8 cellular contexts compared by ENCODE assay signal in the genomic region with DNA sequence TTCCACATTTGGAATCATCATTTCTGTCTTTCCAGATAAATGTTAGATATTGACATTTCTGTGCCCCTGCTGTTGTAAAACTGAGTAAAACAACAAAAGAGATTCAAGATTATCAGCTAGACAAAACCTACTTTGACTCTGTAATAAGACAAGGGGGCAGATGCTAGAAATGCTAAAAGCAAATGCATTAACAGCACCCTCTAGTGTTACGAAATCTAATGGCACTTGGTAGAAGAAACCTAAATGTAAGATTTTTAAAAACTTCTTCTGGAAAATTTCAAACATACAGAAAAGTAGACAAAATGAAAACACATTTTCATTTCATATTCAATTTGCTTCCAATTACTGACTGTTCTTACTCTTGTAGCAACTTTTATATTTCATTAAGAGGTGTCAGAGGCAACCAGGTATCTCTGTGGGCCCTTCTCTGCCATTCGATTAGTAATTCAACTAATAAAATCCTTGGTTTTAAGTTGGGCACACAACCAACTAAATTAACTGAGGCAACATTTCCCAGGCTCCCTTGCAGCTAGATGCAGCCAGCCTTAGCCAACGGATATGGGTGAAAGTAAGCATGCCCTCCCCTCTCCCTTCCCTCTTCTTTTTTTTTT. TPM values are rescaled to one million over a fixed set of nuclear protein-coding genes. Genes with fewer than 3 reads are reported as not detected.
A peak's percentile ranks its signal among the peaks of the same experiment; 100 is the strongest.
DNase-seq lines count a peak whose midpoint lies in the region; ATAC-seq and TF ChIP-seq lines count a peak whose summit lies in the region.

No MANE protein-coding gene starts in this region.

- H3K4me3 Mint-ChIP-seq in activated T-helper 1 cell treated with anti-CD3 and anti-CD28 coated beads, Interleukin-12 subunit alpha, Interleukin-12 subunit beta, Interleukin-2, Interleukin-4 antibody, amounts not matched to agents 30 ng/mL and 10 ng/mL and 1 ng/mL, durations not matched to agents 14 hours and 24 hours and 36 hours = no peak overlapping the region

- H3K4me2 ChIP-seq in DND-41 (ENCODE audit: insufficient read depth, low read length) (no peak overlapping the region), KMS-11 (no peak overlapping the region), PC-3 (ENCODE audit: low read length) (no peak overlapping the region)

- no TSS peak for BruUV-seq in PC-3 (replicated peaks; lab: Mats Ljungman, UMichigan)

- H2AFZ ChIP-seq in DND-41 (ENCODE audit: low read depth, low read length) (no peak overlapping the region), KMS-11 (ENCODE audit: low read depth) (no peak overlapping the region), PC-3 (ENCODE audit: low read length) (no peak overlapping the region)

- peaks cover 14% of the 10 kb centered on the region for H3K4me1 Mint-ChIP-seq in activated T-helper 1 cell treated with anti-CD3 and anti-CD28 coated beads, Interleukin-12 subunit alpha, Interleukin-12 subunit beta, Interleukin-2, Interleukin-4 antibody, amounts not matched to agents 30 ng/mL and 10 ng/mL and 1 ng/mL, durations not matched to agents 14 hours and 24 hours and 36 hours (ENCODE audit: low read depth)

- H3K36me3 ChIP-seq in DND-41 (ENCODE audit: insufficient read depth, low read length) (peaks cover 12% of the 10 kb centered on the region), KMS-11 (ENCODE audit: insufficient read depth) (no peaks in the 10 kb centered on the region), PC-3 (ENCODE audit: low read depth, low read length) (peaks cover 5% of the 10 kb centered on the region; the same call in 1 of the 2 replicates), mucosa of descending colon (ENCODE audit: low read depth) (no peaks in the 10 kb centered on the region)

- TF ChIP-seq CTCF in DND-41 (IDR thresholded peaks at IDR 0.05; ENCODE audit: borderline replicate concordance, extremely low read depth, low read length, poor library complexity, severe bottlenecking) (peak; percentile 94), KMS-11 (conservative IDR thresholded peaks at IDR 0.05; ENCODE audit: low read depth, low read length) (peak; percentile 74), PC-3 (conservative IDR thresholded peaks at IDR 0.05; ENCODE audit: low read depth, low read length) (peak; percentile 96), mucosa of descending colon (IDR thresholded peaks at IDR 0.05) (peak; percentile 66)

- H3K27ac ChIP-seq in DND-41 (ENCODE audit: low read length) (no peak overlapping the region), KMS-11 (no peak overlapping the region), PC-3 (ENCODE audit: low read length) (no peak overlapping the region)

- peaks cover 8% of the 10 kb centered on the region for H3K9me3 ChIP-seq in DND-41 (ENCODE audit: insufficient read depth, low read length, severe bottlenecking)
- no peaks in the 10 kb centered on the region for H3K9me3 ChIP-seq in PC-3 (ENCODE audit: low read length)
- H3K9me3 ChIP-seq in mucosa of descending colon = no peaks in the 10 kb centered on the region

- H3K27me3 ChIP-seq in DND-41 (ENCODE audit: insufficient read depth, low read length, poor library complexity) (no peaks in the 10 kb centered on the region), KMS-11 (ENCODE audit: insufficient read depth, low read depth) (no peaks in the 10 kb centered on the region), PC-3 (ENCODE audit: low read length) (no peaks in the 10 kb centered on the region)

- H3K36me3 Mint-ChIP-seq in activated T-helper 1 cell treated with anti-CD3 and anti-CD28 coated beads, Interleukin-12 subunit alpha, Interleukin-12 subunit beta, Interleukin-2, Interleukin-4 antibody, amounts not matched to agents 30 ng/mL and 10 ng/mL and 1 ng/mL, durations not matched to agents 14 hours and 24 hours and 36 hours (ENCODE audit: low read depth) = peaks cover 5% of the 10 kb centered on the region

- no peak overlapping the region for H3K9ac ChIP-seq in DND-41 (ENCODE audit: low read depth, low read length)
- no peak overlapping the region for H3K9ac ChIP-seq in KMS-11
- no peak overlapping the region for H3K9ac ChIP-seq in PC-3 (ENCODE audit: low read length)

- H3F3A ChIP-seq in PC-3 (ENCODE audit: low read length, unreplicated experiment) = no peaks in the 10 kb centered on the region

- CTCF ChIA-PET in PC-3 (lab: Charles Lee) = interaction anchor here (0.7 to 1.0 kb wide), 3 partner anchors 165 to 205 kb away, joined by 3 read pairs; no protein-coding TSS in a partner anchor

- no peak overlapping the region for H3K27ac Mint-ChIP-seq in activated T-helper 1 cell treated with anti-CD3 and anti-CD28 coated beads, Interleukin-12 subunit alpha, Interleukin-12 subunit beta, Interleukin-2, Interleukin-4 antibody, amounts not matched to agents 30 ng/mL and 10 ng/mL and 1 ng/mL, durations not matched to agents 14 hours and 24 hours and 36 hours

- POLR2A ChIA-PET in PC-3 (lab: Charles Lee; ENCODE audit: unreplicated experiment) = no interaction called here

- DNase-seq in DND-41 (no peak), PC-3 (peak; percentile 86), dermis blood vessel endothelial cell (peak; percentile 77), mucosa of descending colon (no peak), NK-92 (lab: John Stamatoyannopoulos, UW; ENCODE audit: unreplicated experiment) (no peak), NCI-H2107 treated with DMSO at 0.1 percent for 48 hours (lab: John Stamatoyannopoulos, UW; ENCODE audit: unreplicated experiment) (no peak)
- DNase-seq in activated T-helper 1 cell treated with anti-CD3 and anti-CD28 coated beads, Interleukin-12 subunit alpha, Interleukin-12 subunit beta, Interleukin-2, Interleukin-4 antibody, amounts not matched to agents 30 ng/mL and 10 ng/mL and 1 ng/mL, durations not matched to agents 14 hours and 24 hours and 36 hours (ENCODE audit: low spot score) = no peak

- H3K79me2 ChIP-seq in DND-41 (ENCODE audit: insufficient read depth, low read length) = peaks cover 67% of the 10 kb centered on the region
- no peaks in the 10 kb centered on the region for H3K79me2 ChIP-seq in KMS-11 (ENCODE audit: insufficient read depth, low read depth)
- H3K79me2 ChIP-seq in PC-3 (ENCODE audit: low read length) = 0 out of 2 replicates have a peak, but pooled peaks cover 4% of the 10 kb centered on the region

- H3K27me3 Mint-ChIP-seq in activated T-helper 1 cell treated with anti-CD3 and anti-CD28 coated beads, Interleukin-12 subunit alpha, Interleukin-12 subunit beta, Interleukin-2, Interleukin-4 antibody, amounts not matched to agents 30 ng/mL and 10 ng/mL and 1 ng/mL, durations not matched to agents 14 hours and 24 hours and 36 hours (ENCODE audit: insufficient read depth) = no peaks in the 10 kb centered on the region

- H3K4me1 ChIP-seq in DND-41 (ENCODE audit: insufficient read depth, low read length) (no peaks in the 10 kb centered on the region), KMS-11 (ENCODE audit: low read depth, poor library complexity, severe bottlenecking) (no peaks in the 10 kb centered on the region), PC-3 (ENCODE audit: insufficient read depth, low read length) (no peaks in the 10 kb centered on the region), mucosa of descending colon (ENCODE audit: low read depth) (no peaks in the 10 kb centered on the region)

- ATAC-seq in DND-41 (ENCODE audit: insufficient read depth, low read depth) = peak; percentile 76
- peak; percentile 28; the same call in 1 of the 2 replicates for ATAC-seq in PC-3
- ATAC-seq in mucosa of descending colon = peak; percentile 60

- peaks cover 5% of the 10 kb centered on the region for H3K9me3 Mint-ChIP-seq in activated T-helper 1 cell treated with anti-CD3 and anti-CD28 coated beads, Interleukin-12 subunit alpha, Interleukin-12 subunit beta, Interleukin-2, Interleukin-4 antibody, amounts not matched to agents 30 ng/mL and 10 ng/mL and 1 ng/mL, durations not matched to agents 14 hours and 24 hours and 36 hours

- no peaks in the 10 kb centered on the region for H3K9me2 ChIP-seq in PC-3 (replicated peaks; ENCODE audit: low read length)

- intact Hi-C loops in PC-3 (cut with micrococcal nuclease) (loop anchor here (1.0 to 5.0 kb wide), 2 partner anchors 145 to 349 kb away; no protein-coding TSS in a partner anchor), mucosa of descending colon (cut with DNase I, micrococcal nuclease) (no loop called here)
- intact Hi-C loops in activated T-helper 1 cell treated with anti-CD3 and anti-CD28 coated beads, Interleukin-12 subunit alpha, Interleukin-12 subunit beta, Interleukin-2, Interleukin-4 antibody, amounts not matched to agents 30 ng/mL and 10 ng/mL and 1 ng/mL, durations not matched to agents 14 hours and 24 hours and 36 hours (cut with micrococcal nuclease) = loop anchor here (2.0 kb wide), 2 partner anchors 142 to 144 kb away; no protein-coding TSS in a partner anchor

- H4K20me1 ChIP-seq in DND-41 (ENCODE audit: insufficient read depth, low read length) = peaks cover 4% of the 10 kb centered on the region; the same call in 1 of the 2 replicates
- H4K20me1 ChIP-seq in KMS-11 (ENCODE audit: insufficient read depth) = no peaks in the 10 kb centered on the region
- H4K20me1 ChIP-seq in PC-3 (ENCODE audit: low read length) = no peaks in the 10 kb centered on the region

- no peak overlapping the region for H3K4me3 ChIP-seq in DND-41 (ENCODE audit: low read depth in 1 of 2, low read length in 2 of 2)
- H3K4me3 ChIP-seq in KMS-11 (IDR thresholded peaks at IDR 0.05; ENCODE audit: insufficient read depth, low read depth, low read length) = no peak overlapping the region
- H3K4me3 ChIP-seq in PC-3 (ENCODE audit: low read length) = no peak overlapping the region
- H3K4me3 ChIP-seq in mucosa of descending colon = no peak overlapping the region

RNA-seq across cellular contexts. Expression of gene SLC23A2, which starts 45.0 kb away (rescaled TPM):
- 18.3 and 20.2 TPM in 2 replicates for total RNA-seq in PC-3 (2014; rRNA removed)
- 18.2 and 25.0 TPM in 2 replicates for total RNA-seq in dermis blood vessel endothelial cell
- total RNA-seq in mucosa of descending colon = 10 to 100 TPM in 1 of 3 donors, 1 to 10 TPM in 2; 9.1 to 15.4 (median 9.4) TPM
- total RNA-seq in activated T-helper 1 cell treated with anti-CD3 and anti-CD28 coated beads, Interleukin-12 subunit alpha, Interleukin-12 subunit beta, Interleukin-2, Interleukin-4 antibody, amounts not matched to agents 30 ng/mL and 10 ng/mL and 1 ng/mL, durations not matched to agents 14 hours and 24 hours and 36 hours = 28.5 and 31.5 TPM in 2 replicates

Comparison
In these comparisons a context has a peak if more than half of its experiments do, and no peak if none do; other contexts are left out.
1. DNase-seq: peak in PC-3 (single experiment) and dermis blood vessel endothelial cell (single experiment); none in DND-41 (single experiment), mucosa of descending colon (0 of 3), activated T-helper 1 cell treated with anti-CD3 and anti-CD28 coated beads, Interleukin-12 subunit alpha, Interleukin-12 subunit beta, Interleukin-2, Interleukin-4 antibody, amounts not matched to agents 30 ng/mL and 10 ng/mL and 1 ng/mL, durations not matched to agents 14 hours and 24 hours and 36 hours (single experiment), NK-92 (single experiment) and NCI-H2107 treated with DMSO at 0.1 percent for 48 hours (single experiment).
2. intact Hi-C loops: an anchor here in PC-3 (1.0 to 5.0 kb wide) and activated T-helper 1 cell treated with anti-CD3 and anti-CD28 coated beads, Interleukin-12 subunit alpha, Interleukin-12 subunit beta, Interleukin-2, Interleukin-4 antibody, amounts not matched to agents 30 ng/mL and 10 ng/mL and 1 ng/mL, durations not matched to agents 14 hours and 24 hours and 36 hours (2.0 kb wide); none called in mucosa of descending colon.
3. Peak in every context shown above with its lines, with median percentiles within 50 percentile points of each other: ATAC-seq and CTCF ChIP-seq.